Comparison of ENCODE assay signal across 8 cellular contexts in the genomic region with DNA sequence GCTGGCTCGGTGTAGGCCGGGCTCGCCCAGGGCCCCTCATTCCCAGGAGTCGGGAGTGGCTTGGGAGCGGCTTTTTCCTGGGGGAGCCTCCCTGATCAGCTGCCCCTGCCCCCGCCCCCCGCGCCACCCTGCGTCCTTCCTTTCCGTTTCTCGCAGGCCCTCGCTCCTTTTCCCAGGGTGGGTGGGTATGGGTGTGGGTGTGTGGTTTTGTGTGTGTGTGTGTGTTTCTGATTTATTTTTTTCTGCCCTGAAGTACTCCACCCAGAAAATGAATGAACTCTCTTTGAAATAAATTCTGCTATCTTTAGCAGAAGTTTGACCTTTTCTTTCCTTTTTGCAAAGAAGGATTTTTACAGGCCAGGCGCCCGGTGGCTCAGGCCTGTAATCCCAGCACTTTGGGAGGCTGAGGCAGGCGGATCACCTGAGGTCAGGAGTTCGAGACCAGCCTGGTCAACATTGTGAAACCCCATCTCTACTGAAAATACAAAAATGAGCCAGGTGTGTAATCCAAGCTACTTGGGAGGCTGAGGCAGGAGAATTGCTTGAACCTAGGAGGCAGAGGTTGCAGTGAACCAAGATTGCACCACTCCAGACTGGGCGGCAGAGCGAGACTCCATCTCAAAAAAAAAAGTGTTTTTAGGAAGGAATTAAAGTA. TPM values are rescaled to one million over a fixed set of nuclear protein-coding genes. Genes with fewer than 3 reads are reported as not detected.
DNase-seq lines count a peak whose midpoint lies in the region; ATAC-seq, FAIRE-seq and TF ChIP-seq lines count a peak whose summit lies in the region.

No MANE protein-coding gene starts in this region.

- POLR2A ChIA-PET in GM12878 (lab: Charles Lee), result interaction anchor here (1.0 to 2.7 kb wide), 7 partner anchors 20 to 680 kb away, joined by 3 to 7 read pairs (median 4); partner anchors contain the start of gene AP5Z1

- no peak for TF ChIP-seq EP300 in GM12878 (IDR thresholded peaks at IDR 0.05; ENCODE audit: borderline replicate concordance in 1 of 2, control insufficient read depth in 1 of 2, low read depth in 2 of 2, low read length in 2 of 2)

- H3K9me3 ChIP-seq in GM12878 (replicated peaks; ENCODE audit: control insufficient read depth, insufficient read depth, low read length), result no peaks in the 10 kb centered on the region

- 17% methylated on average over 9 of the region's 18 CpGs for WGBS in GM12878 (ENCODE audit: insufficient coverage, insufficient replicate concordance, low lambda C conversion rate, missing lambda C conversion rate)

- intact Hi-C loops in GM12878 (cut with micrococcal nuclease; ENCODE audit: unreplicated experiment), result loop anchor here (2.0 kb wide), 1 partner anchor 61 kb away; no protein-coding TSS in a partner anchor

- CTCF ChIA-PET in GM12878 (lab: Yijun Ruan, JAX), result interaction anchor here (1.2 to 1.6 kb wide), 4 partner anchors 11 to 109 kb away, joined by 3 to 5 read pairs (median 4); no protein-coding TSS in a partner anchor

- SMC1A ChIA-PET in GM12878 (lab: Charles Lee; ENCODE audit: uncharacterized antibody, unreplicated experiment), result interaction anchor here (0.9 to 2.4 kb wide), 9 partner anchors 12 to 104 kb away, joined by 3 to 6 read pairs (median 4); partner anchors contain the start of gene AP5Z1

- peak overlapping the region; percentile 69 for H3K4me3 ChIP-seq in GM12878

- H4K20me1 ChIP-seq in GM12878 (ENCODE audit: control insufficient read depth, insufficient read depth), result no peaks in the 10 kb centered on the region

- peak; percentile 24 for ATAC-seq in GM19324 (IDR thresholded peaks at IDR 0.05; ENCODE audit: low FRiP score, unreplicated experiment)
- ATAC-seq in HG03442 (IDR thresholded peaks at IDR 0.05; ENCODE audit: unreplicated experiment), result peak; percentile 13
- ATAC-seq in GM12878, result peak; percentile 70

- no peaks in the 10 kb centered on the region for H3K27me3 ChIP-seq in GM12878 (replicated peaks in 1 of 2; ENCODE audit: control insufficient read depth in 2 of 2, insufficient read depth in 2 of 2, low read length in 1 of 2)

- TF ChIP-seq CTCF in GM12878 (IDR thresholded peaks at IDR 0.05 in 2 of 3, conservative IDR thresholded peaks at IDR 0.05 in 1 of 3; ENCODE audit: control insufficient read depth in 2 of 3, extremely low read depth in 1 of 3, insufficient read depth in 1 of 3, low read depth in 3 of 3, low read length in 3 of 3), result no peak

- BruUV-seq in GM12878 (replicated peaks; lab: Mats Ljungman, UMichigan), result TSS peak; percentile 70

- H3K4me2 ChIP-seq in GM12878 (ENCODE audit: control insufficient read depth, insufficient read depth), result peak overlapping the region; percentile 90

- peak overlapping the region; percentile 51; the same call in 1 of the 2 replicates for H2AFZ ChIP-seq in GM12878 (ENCODE audit: control insufficient read depth, low read depth, low read length)

- no peak for TF ChIP-seq RAD21 in GM12878 (IDR thresholded peaks at IDR 0.05; ENCODE audit: insufficient read depth, low read depth, low read length)

- H3K9ac ChIP-seq in GM12878 (ENCODE audit: control insufficient read depth, insufficient read depth, low read length), result peak overlapping the region; percentile 68

- FAIRE-seq in GM12878 (lab: Jason Lieb, UNC), result no peak

- H3K27ac ChIP-seq in GM12878 (ENCODE audit: control insufficient read depth, insufficient read depth), result peak overlapping the region; percentile 90

- peaks cover 12% of the 10 kb centered on the region for H3K79me2 ChIP-seq in GM12878 (ENCODE audit: control insufficient read depth, insufficient read depth, low read length)

- TF ChIP-seq POLR2A in GM12878 (IDR thresholded peaks at IDR 0.05; ENCODE audit: low read depth, low read length), result no peak

- no peak for DNase-seq in GM12878 (ENCODE audit: low read depth, low spot score)
- peak; percentile 3 for DNase-seq in myocyte (ENCODE audit: low read depth)
- DNase-seq in NCI-H2029 treated with DMSO at 0.1 percent for 48 hours (lab: John Stamatoyannopoulos, UW), result no peak
- DNase-seq in mucosa of gallbladder (ENCODE audit: low spot score), result no peak
- no peak for DNase-seq in NCI-H748 treated with DMSO at 0.1 percent for 48 hours (lab: John Stamatoyannopoulos, UW)
- no peak for DNase-seq in retina

- peaks cover 29% of the 10 kb centered on the region for H3K4me1 ChIP-seq in GM12878 (ENCODE audit: control insufficient read depth, insufficient read depth, low read length)

- RAD21 ChIA-PET in GM12878 (lab: Charles Lee; ENCODE audit: unreplicated experiment), result interaction anchor here (0.8 to 3.8 kb wide), 8 partner anchors 20 to 486 kb away, joined by 3 to 16 read pairs (median 4); partner anchors contain the start of gene AP5Z1

- H3K36me3 ChIP-seq in GM12878 (ENCODE audit: control insufficient read depth in 2 of 2, insufficient read depth in 2 of 2, low read length in 1 of 2), result peaks cover 16 to 17% of the 10 kb centered on the region in 2 experiments; a peak in 3 of 4 replicates

- in situ Hi-C loops in GM12878 (cut with MboI), result no loop called here

TF ChIP-seq in GM12878, 131 proteins besides CTCF, POLR2A, EP300 and RAD21:
- TF ChIP-seq ASH2L (IDR thresholded peaks at IDR 0.05; ENCODE audit: borderline replicate concordance, low read depth), result no peak
- peak; percentile 70 to 80; a peak in 3 of 4 replicates for TF ChIP-seq IKZF2 (IDR thresholded peaks at IDR 0.05)
- TF ChIP-seq EED (IDR thresholded peaks at IDR 0.05; ENCODE audit: low read depth), result peak; percentile 79
- no peak for TF ChIP-seq NRF1 (conservative IDR thresholded peaks at IDR 0.05; ENCODE audit: low read depth, low read length)
- TF ChIP-seq E2F4 (IDR thresholded peaks at IDR 0.05; ENCODE audit: low read depth, low read length), result no peak
- TF ChIP-seq CBX3 (IDR thresholded peaks at IDR 0.05; ENCODE audit: borderline replicate concordance, low read depth), result no peak
- peak; percentile 68 for TF ChIP-seq RUNX3 (IDR thresholded peaks at IDR 0.05; ENCODE audit: low read length)
- TF ChIP-seq NBN (IDR thresholded peaks at IDR 0.05), result 0 out of 2 replicates have a peak, but pooled peaks have one; percentile 19
- 0 out of 2 replicates have a peak, but pooled peaks have one; percentile 6 for TF ChIP-seq POLR2AphosphoS5 (IDR thresholded peaks at IDR 0.05; ENCODE audit: low read length)
- no peak for TF ChIP-seq CBX5 (IDR thresholded peaks at IDR 0.05; ENCODE audit: low read depth)
- TF ChIP-seq MYB (IDR thresholded peaks at IDR 0.05; ENCODE audit: borderline replicate concordance, low read depth, low read length), result no peak
- 0 out of 2 replicates have a peak, but pooled peaks have one; percentile 11 for TF ChIP-seq PML (IDR thresholded peaks at IDR 0.05; ENCODE audit: low read length)
- TF ChIP-seq TARDBP (IDR thresholded peaks at IDR 0.05; ENCODE audit: borderline replicate concordance), result no peak
- 0 out of 2 replicates have a peak, but pooled peaks have one; percentile 25 for TF ChIP-seq NR2F1 (conservative IDR thresholded peaks at IDR 0.05)
- TF ChIP-seq ETV6 (conservative IDR thresholded peaks at IDR 0.05 in 1 of 2, IDR thresholded peaks at IDR 0.05 in 1 of 2; ENCODE audit: borderline replicate concordance in 1 of 2, low read depth in 1 of 2), result no peak
- TF ChIP-seq SMARCA5 (IDR thresholded peaks at IDR 0.05), result no peak
- TF ChIP-seq MEF2A (IDR thresholded peaks at IDR 0.05; ENCODE audit: insufficient read depth, low read depth, low read length), result no peak

RNA-seq across cellular contexts. Expression of gene AP5Z1, which starts 30.0 kb away (rescaled TPM):
- 44.4 and 49.6 TPM in 2 replicates for total RNA-seq in GM12878 (2013; cell fraction: nucleolus; rRNA removed)
- 18.5 and 28.5 TPM in 2 replicates for total RNA-seq in GM12878 (2014; rRNA removed)
- 6.6 and 7.6 TPM in 2 replicates for total RNA-seq in GM12878 (2014; rRNA removed; fragmentation: Illumina TruSeq; extraction: Trizol)
- total RNA-seq in GM12878 (2021), result 35.3 and 43.4 TPM in 2 replicates
- polyA plus RNA-seq in GM12878 (2011; ENCODE audit: low read depth), result 6.4 TPM
- 4.1 and 10.4 TPM in 2 replicates for polyA plus RNA-seq in GM12878 (2011; rRNA removed)
- polyA plus RNA-seq in GM12878 (2011; cell fraction: cytosol; rRNA removed), result 12.6 and 22.6 TPM in 2 replicates
- polyA plus RNA-seq in GM12878 (2011; cell fraction: nucleus; rRNA removed), result 137 and 174 TPM in 2 replicates
- polyA plus RNA-seq in GM12878 (2012), result 27.1 and 35.0 TPM in 2 replicates
- polyA plus RNA-seq in GM12878 (2014; fragmentation: Illumina TruSeq; extraction: Trizol), result 1.1 and 4.8 TPM in 2 replicates
- polyA plus RNA-seq in GM12878 (2014; fragmentation: Nextera tagmentation; extraction: Ambion mirVana), result 1 to 10 TPM in 1 of 2 experiments, under 1 TPM in 1; 0.37 to 2.2 TPM
- 40.5 and 46.1 TPM in 2 replicates for polyA plus RNA-seq in GM12878 (2014; rRNA removed)
- 10 to 100 TPM; 29.2 to 33.8 TPM for polyA plus RNA-seq in GM12878 (2016; fragmentation: Nextera tagmentation; extraction: Ambion mirVana)
- polyA minus RNA-seq in GM12878 (2011; rRNA and poly(A)+ RNA removed), result 6.1 and 12.3 TPM in 2 replicates
- polyA minus RNA-seq in GM12878 (2011; cell fraction: cytosol; rRNA and poly(A)+ RNA removed), result 8.3 and 10.4 TPM in 2 replicates
- polyA minus RNA-seq in GM12878 (2011; cell fraction: nucleus; rRNA and poly(A)+ RNA removed), result 41.2 and 66.5 TPM in 2 replicates
- total RNA-seq in myocyte, result 37.2 and 41.8 TPM in 2 replicates
- polyA plus RNA-seq in myocyte (2012), result 39.5 TPM
- 45.0 TPM for total RNA-seq in mucosa of gallbladder

Comparison
In these comparisons a context has a peak if more than half of its experiments do, and no peak if none do; other contexts are left out.
1. ATAC-seq: peak in every context shown above with its lines; median percentile 70 in GM12878; 24 in GM19324; 13 in HG03442.